ENCODE assay signal across 27 cellular contexts in the genomic region with DNA sequence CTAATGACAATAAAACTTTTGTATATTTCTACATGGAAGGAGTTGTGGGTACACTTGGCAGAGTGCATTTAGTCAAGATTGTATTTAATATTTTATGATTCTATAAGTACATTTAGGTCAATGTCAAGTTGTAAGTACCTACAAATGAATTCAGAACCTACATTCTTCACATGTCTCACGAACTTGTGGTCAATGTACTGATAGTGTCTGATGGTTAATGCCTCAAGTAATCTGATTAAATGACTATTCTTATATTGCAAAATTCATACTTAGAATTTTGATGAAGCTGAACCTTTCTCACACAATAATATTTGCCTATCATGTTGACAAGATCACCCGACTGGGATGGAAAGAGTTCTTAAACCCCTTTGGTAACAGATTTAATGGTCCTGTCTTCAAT.
"Had no signal": no experiment of that assay in that cellular context is flagged by ENCODE, and none has a peak within 500 bp of the region (broad histone marks: within the 10 kb centered on the region; RNA-seq: fewer than 3 reads in every experiment).

No MANE protein-coding gene starts in this region.

- H3K4me3 Mint-ChIP-seq: dendritic cell treated with granulocyte-macrophage colony-stimulating factor and Interleukin-4, amounts not matched to agents 40 ng/mL and 50 ng/mL, for 4 days; effector memory CD8-positive, alpha-beta T cell; endodermal cell had no signal

- FAIRE-seq: colon, endometrium, endothelial cell of umbilical vein had no signal

- H3K4me3 ChIP-seq: colonic mucosa, coronary artery, dorsolateral prefrontal cortex, esophagus muscularis mucosa, esophagus squamous epithelium, gastrocnemius medialis, gastroesophageal sphincter, heart left ventricle, heart right ventricle had no signal

- H3K27me3 Mint-ChIP-seq: effector memory CD8-positive, alpha-beta T cell had no signal

- H3K9me3 ChIP-seq: colonic mucosa, esophagus muscularis mucosa, esophagus squamous epithelium, gastrocnemius medialis, gastroesophageal sphincter, heart left ventricle, heart right ventricle had no signal

- H3K27ac Mint-ChIP-seq: dendritic cell treated with granulocyte-macrophage colony-stimulating factor and Interleukin-4, amounts not matched to agents 40 ng/mL and 50 ng/mL, for 4 days; effector memory CD8-positive, alpha-beta T cell; endodermal cell had no signal

- DNase-seq: colonic mucosa; cortex of kidney; dermis blood vessel endothelial cell; dorsolateral prefrontal cortex; effector CD4-positive, alpha-beta T cell; effector CD8-positive, alpha-beta T cell; effector memory CD4-positive, alpha-beta T cell; effector memory CD8-positive, alpha-beta T cell; endodermal cell; erythroblast; esophagus squamous epithelium; foreskin fibroblast; foreskin keratinocyte; foreskin melanocyte; gastrocnemius medialis; glutamatergic neuron; head of caudate nucleus; heart left ventricle; heart right ventricle had no signal

- ATAC-seq: effector memory CD8-positive, alpha-beta T cell; esophagus mucosa; foreskin keratinocyte; gastrocnemius medialis; gastroesophageal sphincter; heart left ventricle; heart right ventricle had no signal

- H3K4me1 Mint-ChIP-seq: endodermal cell had no signal
